ENCODE assay signal across 21 cellular contexts in genomic region chr3:184143327-184143726, GRCh38. TPM values are rescaled to one million over a fixed set of nuclear protein-coding genes. Genes with fewer than 3 reads are reported as not detected.
DNase-seq lines count a peak whose midpoint lies in the region; ATAC-seq, FAIRE-seq and TF ChIP-seq lines count a peak whose summit lies in the region.
"Had no signal": no experiment of that assay in that cellular context is flagged by ENCODE, and none has a peak within 500 bp of the region (broad histone marks: within the 10 kb centered on the region; RNA-seq: fewer than 3 reads in every experiment).

No MANE protein-coding gene starts in this region.

- H3K27ac Mint-ChIP-seq in activated naive CD8-positive, alpha-beta T cell treated with anti-CD3 and anti-CD28 coated beads for 36 hours: peak overlapping the region; percentile 15
- no peak overlapping the region for H3K27ac Mint-ChIP-seq in activated naive CD8-positive, alpha-beta T cell treated with anti-CD3 and anti-CD28 coated beads, Interleukin-2, amount 50 U/mL, for 24 hours
- H3K27ac Mint-ChIP-seq in stimulated activated naive B cell treated with anti-CD40 and anti-IgM and Interleukin-4, amounts not matched to agents 10 μg/mL and 1 μg/mL and 100 μg/mL, for 72 hours: peak overlapping the region; percentile 73
- H3K27ac Mint-ChIP-seq: H9 had no signal

- H4K20me1 ChIP-seq in GM12878 (ENCODE audit: control insufficient read depth, insufficient read depth): no peaks in the 10 kb centered on the region

- peaks cover 5% of the 10 kb centered on the region for H3K4me1 Mint-ChIP-seq in activated naive CD8-positive, alpha-beta T cell treated with anti-CD3 and anti-CD28 coated beads for 36 hours
- H3K4me1 Mint-ChIP-seq in activated naive CD8-positive, alpha-beta T cell treated with anti-CD3 and anti-CD28 coated beads, Interleukin-2, amount 50 U/mL, for 24 hours: peaks cover 5% of the 10 kb centered on the region
- H3K4me1 Mint-ChIP-seq in stimulated activated naive B cell treated with anti-CD40 and anti-IgM and Interleukin-4, amounts not matched to agents 10 μg/mL and 1 μg/mL and 100 μg/mL, for 72 hours: peaks cover 6 to 20% of the 10 kb centered on the region in 2 donors
- H3K4me1 Mint-ChIP-seq: H9 had no signal

- H2AFZ ChIP-seq in GM12878 (ENCODE audit: control insufficient read depth, low read depth, low read length): no peak overlapping the region

- RAD21 ChIA-PET in GM12878 (lab: Charles Lee; ENCODE audit: unreplicated experiment): no interaction called here

- H3K36me3 ChIP-seq in GM12878 (ENCODE audit: control insufficient read depth in 2 of 2, insufficient read depth in 2 of 2, low read length in 1 of 2) (peaks cover 27 to 34% of the 10 kb centered on the region in 2 experiments), psoas muscle (ENCODE audit: insufficient read depth in 1 of 2, low read depth in 1 of 2) (peaks cover 28 to 87% of the 10 kb centered on the region in 2 donors)

- TF ChIP-seq POLR2A in GM12878 (IDR thresholded peaks at IDR 0.05; ENCODE audit: low read depth, low read length): no peak

- WGBS in GM12878 (ENCODE audit: insufficient coverage, insufficient replicate concordance, low lambda C conversion rate, missing lambda C conversion rate): 18% methylated on average over 3 of the region's 3 CpGs
- 88 to 93% (median 91%) methylated on average over 3 of the region's 3 CpGs for WGBS in psoas muscle, 3 donors

- no TSS peak for BruUV-seq in GM12878 (replicated peaks; lab: Mats Ljungman, UMichigan)

- SMC1A ChIA-PET in GM12878 (lab: Charles Lee; ENCODE audit: uncharacterized antibody, unreplicated experiment): no interaction called here

- in situ Hi-C loops in GM12878 (cut with MboI): no loop called here

- H3K4me2 ChIP-seq in GM12878 (ENCODE audit: control insufficient read depth, insufficient read depth): no peak overlapping the region

- POLR2A ChIA-PET in GM12878 (lab: Charles Lee): interaction anchor here (1.1 kb wide), 1 partner anchor 12 kb away, joined by 3 read pairs; no protein-coding TSS in a partner anchor

- no peaks in the 10 kb centered on the region for H3K27me3 ChIP-seq in GM12878 (replicated peaks in 1 of 2; ENCODE audit: control insufficient read depth in 2 of 2, insufficient read depth in 2 of 2, low read length in 1 of 2)
- H3K27me3 ChIP-seq in psoas muscle (ENCODE audit: insufficient read depth in 3 of 3, low read length in 2 of 3): no peaks in the 10 kb centered on the region

- H3K9me3 ChIP-seq in GM12878 (replicated peaks; ENCODE audit: control insufficient read depth, insufficient read depth, low read length): no peaks in the 10 kb centered on the region
- no peaks in the 10 kb centered on the region for H3K9me3 ChIP-seq in psoas muscle

- H3K4me1 ChIP-seq in GM12878 (ENCODE audit: control insufficient read depth, insufficient read depth, low read length) (no peaks in the 10 kb centered on the region; the same call in 1 of the 2 replicates), psoas muscle (peaks cover 20% of the 10 kb centered on the region)

- H3K27ac ChIP-seq in GM12878 (ENCODE audit: control insufficient read depth, insufficient read depth) (peak overlapping the region; percentile 37), psoas muscle (no peak overlapping the region)
- H3K27ac ChIP-seq: RWPE1 had no signal

- intact Hi-C loops in GM12878 (cut with micrococcal nuclease; ENCODE audit: unreplicated experiment) (no loop called here), psoas muscle (cut with DNase I) (loop anchor here (5.0 to 10.0 kb wide), 2 partner anchors 39 to 249 kb away; no protein-coding TSS in a partner anchor)

- no peak for TF ChIP-seq RAD21 in GM12878 (IDR thresholded peaks at IDR 0.05; ENCODE audit: insufficient read depth, low read depth, low read length)

- H3K36me3 Mint-ChIP-seq in activated naive CD8-positive, alpha-beta T cell treated with anti-CD3 and anti-CD28 coated beads for 36 hours: peaks cover 19% of the 10 kb centered on the region
- peaks cover 44% of the 10 kb centered on the region for H3K36me3 Mint-ChIP-seq in activated naive CD8-positive, alpha-beta T cell treated with anti-CD3 and anti-CD28 coated beads, Interleukin-2, amount 50 U/mL, for 24 hours (ENCODE audit: low read depth)
- H3K36me3 Mint-ChIP-seq in stimulated activated naive B cell treated with anti-CD40 and anti-IgM and Interleukin-4, amounts not matched to agents 10 μg/mL and 1 μg/mL and 100 μg/mL, for 72 hours: peaks cover 29 to 38% of the 10 kb centered on the region in 2 donors

- no peaks in the 10 kb centered on the region for H3K27me3 Mint-ChIP-seq in activated naive CD8-positive, alpha-beta T cell treated with anti-CD3 and anti-CD28 coated beads for 36 hours
- no peaks in the 10 kb centered on the region for H3K27me3 Mint-ChIP-seq in activated naive CD8-positive, alpha-beta T cell treated with anti-CD3 and anti-CD28 coated beads, Interleukin-2, amount 50 U/mL, for 24 hours
- no peaks in the 10 kb centered on the region for H3K27me3 Mint-ChIP-seq in stimulated activated naive B cell treated with anti-CD40 and anti-IgM and Interleukin-4, amounts not matched to agents 10 μg/mL and 1 μg/mL and 100 μg/mL, for 72 hours
- H3K27me3 Mint-ChIP-seq: IgD-negative memory B cell had no signal

- CTCF ChIA-PET in GM12878 (lab: Yijun Ruan, JAX): interaction anchor here (0.8 to 1.9 kb wide), 3 partner anchors 85 to 228 kb away, joined by 3 to 5 read pairs (median 4); partner anchors contain the start of gene EEF1AKMT4

- no peak for DNase-seq in activated CD4-positive, CD25-positive, alpha-beta regulatory T cell treated with anti-CD3 and anti-CD28 coated beads, Interleukin-2, amount 50 U/mL, for 72 hours
- DNase-seq in activated naive CD8-positive, alpha-beta T cell treated with anti-CD3 and anti-CD28 coated beads for 36 hours: no peak
- no peak for DNase-seq in activated naive CD8-positive, alpha-beta T cell treated with anti-CD3 and anti-CD28 coated beads, Interleukin-2, amount 50 U/mL, for 24 hours
- DNase-seq in GM12878 (ENCODE audit: low read depth, low spot score): no peak
- DNase-seq in stimulated activated naive B cell treated with anti-CD40 and anti-IgM and Interleukin-4, amounts not matched to agents 10 μg/mL and 1 μg/mL and 100 μg/mL, for 72 hours: no peak
- no peak for DNase-seq in psoas muscle
- DNase-seq: AML-193, DMS79, H9, Karpas-422, NCI-H1417 treated with DMSO at 0.1 percent for 48 hours, NCI-H187 treated with DMSO at 0.1 percent for 48 hours, NCI-H226, NCI-H526, PC-3 had no signal

- peak; percentile 48 to 62 for ATAC-seq in activated CD4-positive, CD25-positive, alpha-beta regulatory T cell treated with anti-CD3 and anti-CD28 coated beads, Interleukin-2, amount 50 U/mL, for 24 hours
- no peak for ATAC-seq in activated naive CD8-positive, alpha-beta T cell treated with anti-CD3 and anti-CD28 coated beads, Interleukin-2, amount 50 U/mL, for 24 hours
- ATAC-seq in GM12878 (peak; percentile 88), psoas muscle (no peak), GM19397 (IDR thresholded peaks at IDR 0.05; ENCODE audit: unreplicated experiment) (no peak)
- ATAC-seq in stimulated activated naive B cell treated with anti-CD40 and anti-IgM and Interleukin-4, amounts not matched to agents 10 μg/mL and 1 μg/mL and 100 μg/mL, for 72 hours (replicated peaks): peak in 1 of 2 donors; percentile 69
- ATAC-seq: PC-3 had no signal

- FAIRE-seq in GM12878 (lab: Jason Lieb, UNC): no peak

- no peaks in the 10 kb centered on the region for H3K79me2 ChIP-seq in GM12878 (ENCODE audit: control insufficient read depth, insufficient read depth, low read length)

- TF ChIP-seq CTCF in GM12878 (IDR thresholded peaks at IDR 0.05 in 2 of 3, conservative IDR thresholded peaks at IDR 0.05 in 1 of 3; ENCODE audit: control insufficient read depth in 2 of 3, extremely low read depth in 1 of 3, insufficient read depth in 1 of 3, low read depth in 3 of 3, low read length in 3 of 3) (no peak), psoas muscle (IDR thresholded peaks at IDR 0.05) (no peak)

- H3K4me3 ChIP-seq in GM12878 (no peak overlapping the region), psoas muscle (no peak overlapping the region)

- no peaks in the 10 kb centered on the region for H3K9me3 Mint-ChIP-seq in activated naive CD8-positive, alpha-beta T cell treated with anti-CD3 and anti-CD28 coated beads for 36 hours
- no peaks in the 10 kb centered on the region for H3K9me3 Mint-ChIP-seq in activated naive CD8-positive, alpha-beta T cell treated with anti-CD3 and anti-CD28 coated beads, Interleukin-2, amount 50 U/mL, for 24 hours
- H3K9me3 Mint-ChIP-seq in stimulated activated naive B cell treated with anti-CD40 and anti-IgM and Interleukin-4, amounts not matched to agents 10 μg/mL and 1 μg/mL and 100 μg/mL, for 72 hours: no peaks in the 10 kb centered on the region
- H3K9me3 Mint-ChIP-seq: H9, IgD-negative memory B cell had no signal

- no peak for TF ChIP-seq EP300 in GM12878 (IDR thresholded peaks at IDR 0.05; ENCODE audit: borderline replicate concordance in 1 of 2, control insufficient read depth in 1 of 2, low read depth in 2 of 2, low read length in 2 of 2)

- H3K9ac ChIP-seq in GM12878 (ENCODE audit: control insufficient read depth, insufficient read depth, low read length): peak overlapping the region; percentile 7; the same call in 1 of the 2 replicates

- H3K4me3 Mint-ChIP-seq in activated naive CD8-positive, alpha-beta T cell treated with anti-CD3 and anti-CD28 coated beads for 36 hours: no peak overlapping the region
- no peak overlapping the region for H3K4me3 Mint-ChIP-seq in activated naive CD8-positive, alpha-beta T cell treated with anti-CD3 and anti-CD28 coated beads, Interleukin-2, amount 50 U/mL, for 24 hours
- no peak overlapping the region for H3K4me3 Mint-ChIP-seq in stimulated activated naive B cell treated with anti-CD40 and anti-IgM and Interleukin-4, amounts not matched to agents 10 μg/mL and 1 μg/mL and 100 μg/mL, for 72 hours
- H3K4me3 Mint-ChIP-seq: CD14-positive monocyte, H9, IgD-negative memory B cell had no signal

RNA-seq across cellular contexts. Expression of gene EIF2B5, which starts 8.2 kb away (rescaled TPM):
- 10 to 100 TPM; 73.2 to 74.4 TPM for total RNA-seq in activated naive CD8-positive, alpha-beta T cell treated with anti-CD3 and anti-CD28 coated beads for 36 hours
- 132 and 135 TPM in 2 replicates for total RNA-seq in GM12878 (2013; cell fraction: nucleolus; rRNA removed)
- total RNA-seq in GM12878 (2014; rRNA removed) (50.9 and 53.9 TPM in 2 replicates), GM12878 (2014; rRNA removed; fragmentation: Illumina TruSeq; extraction: Trizol) (46.1 and 50.4 TPM in 2 replicates), GM12878 (2021) (44.9 and 50.7 TPM in 2 replicates), psoas muscle (10 to 100 TPM; 44.0 to 55.1 (median 50.0) TPM)
- 31.4 TPM for polyA plus RNA-seq in GM12878 (2011; ENCODE audit: low read depth)
- polyA plus RNA-seq in GM12878 (2011; rRNA removed) (49.7 and 58.5 TPM in 2 replicates), GM12878 (2014; fragmentation: Illumina TruSeq; extraction: Trizol) (53.5 and 55.9 TPM in 2 replicates), GM12878 (2014; fragmentation: Nextera tagmentation; extraction: Ambion mirVana) (10 to 100 TPM; 13.7 to 23.6 TPM), GM12878 (2014; rRNA removed) (65.1 and 72.4 TPM in 2 replicates), GM12878 (2016; fragmentation: Nextera tagmentation; extraction: Ambion mirVana) (10 to 100 TPM; 79.2 to 82.7 TPM), psoas muscle (100 to 1,000 TPM in 1 of 3 donors, 10 to 100 TPM in 2; 61.4 to 101 (median 80.3) TPM)
- 55.7 and 63.4 TPM in 2 replicates for polyA plus RNA-seq in GM12878 (2011; cell fraction: cytosol; rRNA removed)
- polyA plus RNA-seq in GM12878 (2011; cell fraction: nucleus; rRNA removed): 145 and 159 TPM in 2 replicates
- polyA plus RNA-seq in GM12878 (2012): 33.0 and 34.6 TPM in 2 replicates
- polyA minus RNA-seq in GM12878 (2011; rRNA and poly(A)+ RNA removed): 72.0 and 84.9 TPM in 2 replicates
- 13.2 and 18.6 TPM in 2 replicates for polyA minus RNA-seq in GM12878 (2011; cell fraction: cytosol; rRNA and poly(A)+ RNA removed)
- 60.4 and 91.0 TPM in 2 replicates for polyA minus RNA-seq in GM12878 (2011; cell fraction: nucleus; rRNA and poly(A)+ RNA removed)

RNA-seq across cellular contexts. Expression of gene DVL3, which starts 11.8 kb away (rescaled TPM):
- total RNA-seq in activated naive CD8-positive, alpha-beta T cell treated with anti-CD3 and anti-CD28 coated beads for 36 hours: 10 to 100 TPM; 22.9 to 25.2 TPM
- total RNA-seq in GM12878 (2013; cell fraction: nucleolus; rRNA removed): 59.5 and 59.7 TPM in 2 replicates
- total RNA-seq in GM12878 (2014; rRNA removed) (15.6 and 19.4 TPM in 2 replicates), GM12878 (2014; rRNA removed; fragmentation: Illumina TruSeq; extraction: Trizol) (8.1 and 9.1 TPM in 2 replicates), GM12878 (2021) (34.3 and 39.7 TPM in 2 replicates), psoas muscle (10 to 100 TPM; 46.7 to 57.2 (median 47.7) TPM)
- 9.2 TPM for polyA plus RNA-seq in GM12878 (2011; ENCODE audit: low read depth)
- polyA plus RNA-seq in GM12878 (2011; rRNA removed) (18.7 and 25.9 TPM in 2 replicates), GM12878 (2014; fragmentation: Illumina TruSeq; extraction: Trizol) (13.8 and 19.1 TPM in 2 replicates), GM12878 (2014; fragmentation: Nextera tagmentation; extraction: Ambion mirVana) (1 to 10 TPM; 2.2 to 2.4 TPM), GM12878 (2014; rRNA removed) (33.0 and 34.0 TPM in 2 replicates), GM12878 (2016; fragmentation: Nextera tagmentation; extraction: Ambion mirVana) (1 to 10 TPM; 6.8 to 9.8 TPM), psoas muscle (10 to 100 TPM; 32.3 to 57.6 (median 36.1) TPM)
- polyA plus RNA-seq in GM12878 (2011; cell fraction: cytosol; rRNA removed): 27.4 and 32.2 TPM in 2 replicates
- polyA plus RNA-seq in GM12878 (2011; cell fraction: nucleus; rRNA removed): 109 and 150 TPM in 2 replicates
- polyA plus RNA-seq in GM12878 (2012): 20.8 and 21.5 TPM in 2 replicates
- 27.9 and 30.6 TPM in 2 replicates for polyA minus RNA-seq in GM12878 (2011; rRNA and poly(A)+ RNA removed)
- 17.6 and 22.2 TPM in 2 replicates for polyA minus RNA-seq in GM12878 (2011; cell fraction: cytosol; rRNA and poly(A)+ RNA removed)
- 23.1 and 41.1 TPM in 2 replicates for polyA minus RNA-seq in GM12878 (2011; cell fraction: nucleus; rRNA and poly(A)+ RNA removed)

RNA-seq across cellular contexts. Expression of gene AP2M1, which starts 31.3 kb away (rescaled TPM):
- 100 to 1,000 TPM; 209 to 219 TPM for total RNA-seq in activated naive CD8-positive, alpha-beta T cell treated with anti-CD3 and anti-CD28 coated beads for 36 hours
- 83.0 and 85.8 TPM in 2 replicates for total RNA-seq in GM12878 (2013; cell fraction: nucleolus; rRNA removed)
- total RNA-seq in GM12878 (2014; rRNA removed) (148 and 159 TPM in 2 replicates), GM12878 (2014; rRNA removed; fragmentation: Illumina TruSeq; extraction: Trizol) (110 and 115 TPM in 2 replicates), GM12878 (2021) (180 and 191 TPM in 2 replicates), psoas muscle (100 to 1,000 TPM; 157 to 178 (median 165) TPM)
- polyA plus RNA-seq in GM12878 (2011; ENCODE audit: low read depth): 363 TPM
- polyA plus RNA-seq in GM12878 (2011; rRNA removed) (163 and 269 TPM in 2 replicates), GM12878 (2014; fragmentation: Illumina TruSeq; extraction: Trizol) (120 and 164 TPM in 2 replicates), GM12878 (2014; fragmentation: Nextera tagmentation; extraction: Ambion mirVana) (10 to 100 TPM; 65.6 to 68.9 TPM), GM12878 (2014; rRNA removed) (156 and 174 TPM in 2 replicates), GM12878 (2016; fragmentation: Nextera tagmentation; extraction: Ambion mirVana) (100 to 1,000 TPM; 340 to 356 TPM), psoas muscle (100 to 1,000 TPM; 166 to 299 (median 285) TPM)
- polyA plus RNA-seq in GM12878 (2011; cell fraction: cytosol; rRNA removed): 161 and 196 TPM in 2 replicates
- 276 and 344 TPM in 2 replicates for polyA plus RNA-seq in GM12878 (2011; cell fraction: nucleus; rRNA removed)
- polyA plus RNA-seq in GM12878 (2012): 175 and 249 TPM in 2 replicates
- 166 and 258 TPM in 2 replicates for polyA minus RNA-seq in GM12878 (2011; rRNA and poly(A)+ RNA removed)
- polyA minus RNA-seq in GM12878 (2011; cell fraction: cytosol; rRNA and poly(A)+ RNA removed): 45.6 and 50.7 TPM in 2 replicates
- polyA minus RNA-seq in GM12878 (2011; cell fraction: nucleus; rRNA and poly(A)+ RNA removed): 52.1 and 85.1 TPM in 2 replicates

RNA-seq across cellular contexts. Expression of gene ABCF3, which starts 42.7 kb away (rescaled TPM):
- 10 to 100 TPM; 57.2 to 58.7 TPM for total RNA-seq in activated naive CD8-positive, alpha-beta T cell treated with anti-CD3 and anti-CD28 coated beads for 36 hours
- total RNA-seq in GM12878 (2013; cell fraction: nucleolus; rRNA removed): 51.7 and 54.6 TPM in 2 replicates
- 46.6 and 49.4 TPM in 2 replicates for total RNA-seq in GM12878 (2014; rRNA removed)
- 25.7 and 25.8 TPM in 2 replicates for total RNA-seq in GM12878 (2014; rRNA removed; fragmentation: Illumina TruSeq; extraction: Trizol)
- 56.1 and 61.8 TPM in 2 replicates for total RNA-seq in GM12878 (2021)
- 21.7 TPM for polyA plus RNA-seq in GM12878 (2011; ENCODE audit: low read depth)
- 30.8 and 44.4 TPM in 2 replicates for polyA plus RNA-seq in GM12878 (2011; rRNA removed)
- 54.9 and 80.9 TPM in 2 replicates for polyA plus RNA-seq in GM12878 (2011; cell fraction: cytosol; rRNA removed)
- polyA plus RNA-seq in GM12878 (2011; cell fraction: nucleus; rRNA removed): 273 and 282 TPM in 2 replicates
- polyA plus RNA-seq in GM12878 (2012): 40.9 and 45.8 TPM in 2 replicates
- 21.0 and 36.9 TPM in 2 replicates for polyA plus RNA-seq in GM12878 (2014; fragmentation: Illumina TruSeq; extraction: Trizol)
- 1 to 10 TPM; 6.1 to 8.1 TPM for polyA plus RNA-seq in GM12878 (2014; fragmentation: Nextera tagmentation; extraction: Ambion mirVana)
- 70.6 and 81.7 TPM in 2 replicates for polyA plus RNA-seq in GM12878 (2014; rRNA removed)
- 10 to 100 TPM; 66.8 to 71.3 TPM for polyA plus RNA-seq in GM12878 (2016; fragmentation: Nextera tagmentation; extraction: Ambion mirVana)
- 53.6 and 96.3 TPM in 2 replicates for polyA minus RNA-seq in GM12878 (2011; rRNA and poly(A)+ RNA removed)
- 22.8 and 23.0 TPM in 2 replicates for polyA minus RNA-seq in GM12878 (2011; cell fraction: cytosol; rRNA and poly(A)+ RNA removed)
- 96.4 and 138 TPM in 2 replicates for polyA minus RNA-seq in GM12878 (2011; cell fraction: nucleus; rRNA and poly(A)+ RNA removed)
- 10 to 100 TPM; 44.1 to 93.0 (median 72.7) TPM for total RNA-seq in psoas muscle
- 100 to 1,000 TPM in 1 of 3 donors, 10 to 100 TPM in 2; 68.5 to 108 (median 79.3) TPM for polyA plus RNA-seq in psoas muscle

RNA-seq across cellular contexts. Expression of gene HTR3E, which starts 46.5 kb away (rescaled TPM):
- not detected for total RNA-seq in activated naive CD8-positive, alpha-beta T cell treated with anti-CD3 and anti-CD28 coated beads for 36 hours
- total RNA-seq in GM12878 (2013; cell fraction: nucleolus; rRNA removed): not detected in 2 replicates
- total RNA-seq in GM12878 (2014; rRNA removed): not detected in 2 replicates
- not detected in 2 replicates for total RNA-seq in GM12878 (2014; rRNA removed; fragmentation: Illumina TruSeq; extraction: Trizol)
- total RNA-seq in GM12878 (2021): not detected in 2 replicates
- not detected for polyA plus RNA-seq in GM12878 (2011; ENCODE audit: low read depth)
- not detected in 2 replicates for polyA plus RNA-seq in GM12878 (2011; rRNA removed)
- not detected in 2 replicates for polyA plus RNA-seq in GM12878 (2011; cell fraction: cytosol; rRNA removed)
- polyA plus RNA-seq in GM12878 (2011; cell fraction: nucleus; rRNA removed): not detected in 2 replicates
- polyA plus RNA-seq in GM12878 (2012): not detected in 2 replicates
- polyA plus RNA-seq in GM12878 (2014; fragmentation: Illumina TruSeq; extraction: Trizol): not detected in 2 replicates
- polyA plus RNA-seq in GM12878 (2014; fragmentation: Nextera tagmentation; extraction: Ambion mirVana): not detected
- not detected in 2 replicates for polyA plus RNA-seq in GM12878 (2014; rRNA removed)
- polyA plus RNA-seq in GM12878 (2016; fragmentation: Nextera tagmentation; extraction: Ambion mirVana): not detected
- not detected in 2 replicates for polyA minus RNA-seq in GM12878 (2011; rRNA and poly(A)+ RNA removed)
- not detected in 2 replicates for polyA minus RNA-seq in GM12878 (2011; cell fraction: cytosol; rRNA and poly(A)+ RNA removed)
- polyA minus RNA-seq in GM12878 (2011; cell fraction: nucleus; rRNA and poly(A)+ RNA removed): not detected in 2 replicates
- not detected for total RNA-seq in psoas muscle
- under 1 TPM in 1 of 3 donors, not detected in 2; 0.01 TPM for polyA plus RNA-seq in psoas muscle
- total RNA-seq: H9, MCF 10A, PC-3 had no signal
- polyA plus RNA-seq: CD14-positive monocyte, IgD-negative memory B cell had no signal

Comparison
In these comparisons a context has a peak if more than half of its experiments do, and no peak if none do; other contexts are left out.
1. ATAC-seq: peak in activated CD4-positive, CD25-positive, alpha-beta regulatory T cell treated with anti-CD3 and anti-CD28 coated beads, Interleukin-2, amount 50 U/mL, for 24 hours (2 of 2) and GM12878 (single experiment); none in activated naive CD8-positive, alpha-beta T cell treated with anti-CD3 and anti-CD28 coated beads, Interleukin-2, amount 50 U/mL, for 24 hours (single experiment), psoas muscle (0 of 4) and GM19397 (single experiment).